ENCODE assay signal across 1 cellular context in the genomic region with DNA sequence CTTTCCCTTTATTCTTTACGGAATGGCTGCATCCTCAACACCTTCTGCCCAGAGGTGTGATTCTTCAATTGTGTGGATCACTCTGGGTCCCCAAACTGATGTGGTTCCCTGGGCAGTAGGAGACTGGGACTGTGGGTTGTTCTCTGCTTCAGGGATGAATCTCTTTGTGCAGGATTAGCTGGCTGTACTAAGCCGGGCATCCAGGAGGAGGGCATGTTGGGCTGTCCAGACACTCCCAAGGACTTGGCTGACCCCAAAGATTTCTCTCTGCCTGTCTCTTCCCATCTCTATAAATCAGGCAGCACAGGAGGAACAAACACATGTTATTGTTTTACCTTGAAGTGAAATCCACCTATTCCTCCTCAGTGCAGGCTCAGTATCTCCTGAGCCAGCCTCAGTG.
TF ChIP-seq lines count a peak whose summit lies in the region.

No MANE protein-coding gene starts in this region.

TF ChIP-seq in GM23338, 12 proteins besides CTCF, POLR2A, EP300 and RAD21:
- TF ChIP-seq ZNF462 (CRISPR knock-in tag; IDR thresholded peaks at IDR 0.05) (no peak), ETS1 (IDR thresholded peaks at IDR 0.05) (no peak), EZH2 (IDR thresholded peaks at IDR 0.05; ENCODE audit: low read depth, unreplicated experiment) (no peak), POLR2AphosphoS5 (IDR thresholded peaks at IDR 0.05; ENCODE audit: low read depth) (no peak), JUNB (IDR thresholded peaks at IDR 0.05; ENCODE audit: unreplicated experiment) (no peak), CREB1 (CRISPR knock-in tag; IDR thresholded peaks at IDR 0.05; ENCODE audit: low read depth) (no peak), ZNF331 (CRISPR knock-in tag; IDR thresholded peaks at IDR 0.05; ENCODE audit: low read depth) (no peak)
